In the genomic region with DNA sequence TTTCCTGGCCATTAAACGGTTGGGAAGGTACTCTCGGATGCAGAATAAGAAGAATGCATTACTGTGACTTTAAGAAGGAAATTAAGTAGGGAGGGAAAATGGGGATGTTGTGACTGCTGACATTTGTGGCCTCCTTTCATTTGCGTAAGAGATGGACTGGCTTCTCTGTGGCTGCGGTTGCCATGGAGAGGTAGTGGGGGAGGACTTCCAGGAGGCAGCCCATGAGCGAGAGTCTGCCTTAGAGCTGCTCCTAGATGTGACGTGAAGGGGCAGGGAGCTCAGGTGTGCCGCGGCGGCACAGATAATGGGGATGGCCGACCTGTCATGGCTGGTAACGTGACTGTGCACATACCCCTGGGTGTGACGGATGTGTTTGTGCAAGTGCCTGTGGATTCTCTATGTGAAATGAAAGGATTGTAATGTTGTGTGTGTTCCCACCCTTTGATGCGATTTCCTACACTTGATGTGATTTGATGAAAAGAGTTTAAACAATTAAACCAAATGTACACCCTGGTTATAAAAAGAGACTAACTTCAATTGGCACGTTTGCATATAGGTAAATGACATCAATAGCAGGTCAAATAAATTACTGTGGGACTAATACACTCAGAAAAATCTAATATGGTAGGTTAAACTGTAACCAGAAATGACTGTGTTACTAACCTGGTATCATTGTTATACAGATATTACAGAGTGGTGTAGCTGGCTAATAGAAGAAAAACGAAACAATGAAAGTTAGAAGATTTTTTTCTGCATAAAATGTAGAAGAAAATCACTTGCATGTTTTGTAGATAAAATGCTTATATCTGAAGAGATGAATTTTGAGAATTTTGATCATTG, we compare ENCODE assay signal across 8 cellular contexts. TPM values are rescaled to one million over a fixed set of nuclear protein-coding genes. Genes with fewer than 3 reads are reported as not detected.
A peak's percentile ranks its signal among the peaks of the same experiment; 100 is the strongest.
DNase-seq lines count a peak whose midpoint lies in the region; ATAC-seq and TF ChIP-seq lines count a peak whose summit lies in the region.

No MANE protein-coding gene starts in this region.

- POLR2A ChIA-PET in activated CD4-positive, alpha-beta memory T cell treated with anti-CD3 and anti-CD28 coated beads, Interleukin-2, amount 10 ng/mL, durations not matched to agents 7 days and 5 days (lab: Charles Lee) = no interaction called here
- POLR2A ChIA-PET in Caco-2 (lab: Charles Lee) = no interaction called here

- no peaks in the 10 kb centered on the region for H3K9me3 ChIP-seq in Caco-2

- peaks cover 94% of the 10 kb centered on the region for H3K79me2 ChIP-seq in GM23338 (replicated peaks; ENCODE audit: insufficient read depth)

- no peak overlapping the region for H3K27ac ChIP-seq in GM23338 (ENCODE audit: low read depth)

- CTCF ChIA-PET in activated CD4-positive, alpha-beta memory T cell treated with anti-CD3 and anti-CD28 coated beads, Interleukin-2, amount 10 ng/mL, durations not matched to agents 7 days and 5 days (lab: Charles Lee) = no interaction called here
- CTCF ChIA-PET in Caco-2 (lab: Charles Lee) = no interaction called here

- peak overlapping the region; percentile 86 for H3K27ac Mint-ChIP-seq in GM23338
- peak overlapping the region; percentile 50 for H3K27ac Mint-ChIP-seq in activated CD4-positive, alpha-beta memory T cell treated with anti-CD3 and anti-CD28 coated beads, Interleukin-2, amount 10 ng/mL, durations not matched to agents 7 days and 5 days
- H3K27ac Mint-ChIP-seq in Caco-2 (ENCODE audit: unreplicated experiment) = no peak overlapping the region

- no peak overlapping the region for H2AFZ ChIP-seq in GM23338

- H3F3A ChIP-seq in GM23338 (replicated peaks; ENCODE audit: low read depth) = no peaks in the 10 kb centered on the region

- peak overlapping the region; percentile 13; the same call in 1 of the 2 replicates for H3K4me3 ChIP-seq in GM23338
- H3K4me3 ChIP-seq in Caco-2 (ENCODE audit: low read depth, low read length) = no peak overlapping the region

- peaks cover 37% of the 10 kb centered on the region for H3K4me1 Mint-ChIP-seq in GM23338
- peaks cover 58% of the 10 kb centered on the region for H3K4me1 Mint-ChIP-seq in activated CD4-positive, alpha-beta memory T cell treated with anti-CD3 and anti-CD28 coated beads, Interleukin-2, amount 10 ng/mL, durations not matched to agents 7 days and 5 days
- no peaks in the 10 kb centered on the region for H3K4me1 Mint-ChIP-seq in Caco-2 (ENCODE audit: low read depth, unreplicated experiment)

- H3K27me3 ChIP-seq in GM23338 (ENCODE audit: insufficient read depth) = no peaks in the 10 kb centered on the region
- no peaks in the 10 kb centered on the region for H3K27me3 ChIP-seq in Caco-2 (replicated peaks; ENCODE audit: control insufficient read depth, insufficient read depth, low read length)

- H3K9me2 ChIP-seq in GM23338 (ENCODE audit: insufficient read depth) = no peaks in the 10 kb centered on the region

- H3K4me2 ChIP-seq in GM23338 = peak overlapping the region; percentile 64

- peak; percentile 99 for ATAC-seq in GM23338

- intact Hi-C loops in Caco-2 (cut with micrococcal nuclease; ENCODE audit: unreplicated experiment) = no loop called here

- no peaks in the 10 kb centered on the region for H3K27me3 Mint-ChIP-seq in GM23338 (ENCODE audit: insufficient read depth, low read depth, poor library complexity)
- no peaks in the 10 kb centered on the region for H3K27me3 Mint-ChIP-seq in activated CD4-positive, alpha-beta memory T cell treated with anti-CD3 and anti-CD28 coated beads, Interleukin-2, amount 10 ng/mL, durations not matched to agents 7 days and 5 days
- no peaks in the 10 kb centered on the region for H3K27me3 Mint-ChIP-seq in Caco-2 (ENCODE audit: insufficient read depth, unreplicated experiment)

- H3K9me3 Mint-ChIP-seq in GM23338 = no peaks in the 10 kb centered on the region
- H3K9me3 Mint-ChIP-seq in activated CD4-positive, alpha-beta memory T cell treated with anti-CD3 and anti-CD28 coated beads, Interleukin-2, amount 10 ng/mL, durations not matched to agents 7 days and 5 days = no peaks in the 10 kb centered on the region
- H3K9me3 Mint-ChIP-seq in Caco-2 (ENCODE audit: unreplicated experiment) = no peaks in the 10 kb centered on the region

- peaks cover 18% of the 10 kb centered on the region for H4K20me1 ChIP-seq in GM23338 (replicated peaks; ENCODE audit: insufficient read depth)

- DNase-seq in DMS153 (lab: John Stamatoyannopoulos, UW) (peak; percentile 61), GM23338 (ENCODE audit: low spot score) (peak; percentile 92), NCI-H146 treated with DMSO at 0.1 percent for 48 hours (lab: John Stamatoyannopoulos, UW; ENCODE audit: unreplicated experiment) (peak; percentile 85), middle frontal gyrus (ENCODE audit: extremely low spot score, low spot score) (peak; percentile 51), Caco-2 (no peak)
- peak; percentile 76 for DNase-seq in activated CD4-positive, alpha-beta memory T cell treated with anti-CD3 and anti-CD28 coated beads, Interleukin-2, amount 10 ng/mL, durations not matched to agents 7 days and 5 days
- DNase-seq in effector CD4-positive, alpha-beta T cell = peak; percentile 84
- peak; percentile 32 for DNase-seq in stimulated activated CD8-positive, alpha-beta memory T cell treated with anti-CD3 and anti-CD28 coated beads, Interleukin-7, amount 100 ng/mL, for 24 hours (ENCODE audit: low read depth)

- peaks cover 15% of the 10 kb centered on the region for H3K4me1 ChIP-seq in GM23338 (ENCODE audit: insufficient read depth)
- no peaks in the 10 kb centered on the region for H3K4me1 ChIP-seq in Caco-2

- BruUV-seq in Caco-2 (replicated peaks; lab: Mats Ljungman, UMichigan) = no TSS peak

- H3K36me3 Mint-ChIP-seq in GM23338 (ENCODE audit: low read depth) = no peaks in the 10 kb centered on the region
- H3K36me3 Mint-ChIP-seq in activated CD4-positive, alpha-beta memory T cell treated with anti-CD3 and anti-CD28 coated beads, Interleukin-2, amount 10 ng/mL, durations not matched to agents 7 days and 5 days (ENCODE audit: low read depth) = peaks cover 8% of the 10 kb centered on the region
- H3K36me3 Mint-ChIP-seq in Caco-2 (ENCODE audit: insufficient read depth, unreplicated experiment) = no peaks in the 10 kb centered on the region

- no peak for TF ChIP-seq CTCF in GM23338 (conservative IDR thresholded peaks at IDR 0.05; ENCODE audit: low read depth in 2 of 2)
- no peak for TF ChIP-seq CTCF in Caco-2 (IDR thresholded peaks at IDR 0.05; ENCODE audit: insufficient read depth in 1 of 2, low read depth in 1 of 2, low read length in 1 of 2, severe bottlenecking in 1 of 2, unreplicated experiment in 1 of 2)

- H3K36me3 ChIP-seq in GM23338 (ENCODE audit: insufficient read depth) = no peaks in the 10 kb centered on the region
- no peaks in the 10 kb centered on the region; the same call in 1 of the 2 replicates for H3K36me3 ChIP-seq in Caco-2 (ENCODE audit: control insufficient read depth, insufficient read depth, low read length)

- H3K4me3 Mint-ChIP-seq in GM23338 (peak overlapping the region; percentile 67), Caco-2 (ENCODE audit: unreplicated experiment) (no peak overlapping the region)
- peak overlapping the region; percentile 71 for H3K4me3 Mint-ChIP-seq in activated CD4-positive, alpha-beta memory T cell treated with anti-CD3 and anti-CD28 coated beads, Interleukin-2, amount 10 ng/mL, durations not matched to agents 7 days and 5 days

TF ChIP-seq in GM23338, 12 proteins besides CTCF, POLR2A, EP300 and RAD21:
- TF ChIP-seq CREB1 (CRISPR knock-in tag; IDR thresholded peaks at IDR 0.05; ENCODE audit: low read depth) = peak; percentile 58
- no peak for TF ChIP-seq ZNF114 (CRISPR knock-in tag; IDR thresholded peaks at IDR 0.05)
- no peak for TF ChIP-seq ZNF331 (CRISPR knock-in tag; IDR thresholded peaks at IDR 0.05; ENCODE audit: low read depth)
- TF ChIP-seq, protein P1, sequence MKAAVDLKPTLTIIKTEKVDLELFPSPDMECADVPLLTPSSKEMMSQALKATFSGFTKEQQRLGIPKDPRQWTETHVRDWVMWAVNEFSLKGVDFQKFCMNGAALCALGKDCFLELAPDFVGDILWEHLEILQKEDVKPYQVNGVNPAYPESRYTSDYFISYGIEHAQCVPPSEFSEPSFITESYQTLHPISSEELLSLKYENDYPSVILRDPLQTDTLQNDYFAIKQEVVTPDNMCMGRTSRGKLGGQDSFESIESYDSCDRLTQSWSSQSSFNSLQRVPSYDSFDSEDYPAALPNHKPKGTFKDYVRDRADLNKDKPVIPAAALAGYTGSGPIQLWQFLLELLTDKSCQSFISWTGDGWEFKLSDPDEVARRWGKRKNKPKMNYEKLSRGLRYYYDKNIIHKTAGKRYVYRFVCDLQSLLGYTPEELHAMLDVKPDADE (IDR thresholded peaks at IDR 0.05) = no peak
- no peak for TF ChIP-seq POLR2AphosphoS5 (IDR thresholded peaks at IDR 0.05; ENCODE audit: low read depth)
TF ChIP-seq in GM23338: peak in this region for 1.

RNA-seq across cellular contexts. Expression of a gene that starts 48.9 kb away (rescaled TPM):
- total RNA-seq in GM23338 (2014; rRNA removed; shearing (Covaris generic)) = 16.5 and 21.7 TPM in 2 replicates
- 7.7 and 10.1 TPM in 2 replicates for polyA plus RNA-seq in GM23338 (2016; fragmentation: Nextera tagmentation; extraction: Ambion mirVana)
- 10 to 100 TPM; 21.7 to 27.8 TPM for total RNA-seq in activated CD4-positive, alpha-beta memory T cell treated with anti-CD3 and anti-CD28 coated beads, Interleukin-2, amount 10 ng/mL, durations not matched to agents 7 days and 5 days
- total RNA-seq in Caco-2 (2022) = 22.8 and 24.9 TPM in 2 replicates

Comparison
In these comparisons a context has a peak if more than half of its experiments do, and no peak if none do; other contexts are left out.
1. DNase-seq: peak in DMS153 (single experiment), GM23338 (single experiment), NCI-H146 treated with DMSO at 0.1 percent for 48 hours (single experiment), activated CD4-positive, alpha-beta memory T cell treated with anti-CD3 and anti-CD28 coated beads, Interleukin-2, amount 10 ng/mL, durations not matched to agents 7 days and 5 days (single experiment), effector CD4-positive, alpha-beta T cell (single experiment), middle frontal gyrus (single experiment) and stimulated activated CD8-positive, alpha-beta memory T cell treated with anti-CD3 and anti-CD28 coated beads, Interleukin-7, amount 100 ng/mL, for 24 hours (single experiment); none in Caco-2 (0 of 2).